16 cellular contexts compared by ENCODE assay signal in genomic region chr2:205934443-205934842, GRCh38.
DNase-seq lines count a peak whose midpoint lies in the region; ATAC-seq and TF ChIP-seq lines count a peak whose summit lies in the region.
"Had no signal": no experiment of that assay in that cellular context is flagged by ENCODE, and none has a peak within 500 bp of the region (broad histone marks: within the 10 kb centered on the region; RNA-seq: fewer than 3 reads in every experiment).

No MANE protein-coding gene starts in this region.

- DNase-seq in DMS53 (lab: John Stamatoyannopoulos, UW) (peak; percentile 40), NB4 (ENCODE audit: low read depth) (peak; percentile 30), epithelial cell of esophagus (ENCODE audit: low read depth) (peak; percentile 14), osteoblast (ENCODE audit: insufficient read length, low spot score, missing footprints) (peak; percentile 82), G401 (ENCODE audit: low spot score) (no peak)
- DNase-seq in activated CD4-positive, alpha-beta memory T cell treated with anti-CD3 and anti-CD28 coated beads for 36 hours = no peak
- DNase-seq: activated T-cell treated with anti-CD3 and anti-CD28 coated beads for 4 hours; GDM1; NCI-H2029 treated with DMSO at 0.1 percent for 48 hours; OCI-M1; stimulated activated CD4-positive, alpha-beta T cell treated with anti-CD3 and anti-CD28 coated beads, Interleukin-4, amount 100 ng/mL, for 1 hour; stomach had no signal

- TF ChIP-seq POLR2A in NB4 (IDR thresholded peaks at IDR 0.05; ENCODE audit: extremely low read depth, insufficient read length) = no peak

- TF ChIP-seq CTCF in NB4 (IDR thresholded peaks at IDR 0.05; ENCODE audit: low read depth, low read length) (no peak), epithelial cell of esophagus (IDR thresholded peaks at IDR 0.05; ENCODE audit: insufficient read depth, low read depth, low read length, missing control alignments) (no peak), osteoblast (IDR thresholded peaks at IDR 0.05; ENCODE audit: extremely low read depth, low read depth, low read length) (peak; percentile 32)

- H3K4me3 ChIP-seq in NB4 (ENCODE audit: low read depth, low read length) (no peak overlapping the region), epithelial cell of esophagus (ENCODE audit: low read length) (no peak overlapping the region), osteoblast (ENCODE audit: insufficient read depth, low read length) (no peak overlapping the region)
- H3K4me3 ChIP-seq: esophagus muscularis mucosa, stomach had no signal

- no peak overlapping the region for H3K27ac ChIP-seq in osteoblast (ENCODE audit: low read depth, low read length)
- H3K27ac ChIP-seq: esophagus muscularis mucosa, stomach had no signal

- no peaks in the 10 kb centered on the region for H3K36me3 ChIP-seq in osteoblast (ENCODE audit: insufficient read depth, low read length)
- H3K36me3 ChIP-seq: esophagus muscularis mucosa, stomach had no signal

- H3K4me2 ChIP-seq in osteoblast (ENCODE audit: insufficient read depth, low read length) = no peak overlapping the region

- peaks cover 4% of the 10 kb centered on the region for H3K4me1 ChIP-seq in osteoblast (ENCODE audit: insufficient read depth, low read length)

- no peaks in the 10 kb centered on the region for H3K9me3 Mint-ChIP-seq in activated CD4-positive, alpha-beta memory T cell treated with anti-CD3 and anti-CD28 coated beads for 36 hours
- H3K9me3 Mint-ChIP-seq: IgD-negative memory B cell had no signal

- CTCF ChIA-PET in activated CD4-positive, alpha-beta memory T cell treated with anti-CD3 and anti-CD28 coated beads for 36 hours (lab: Charles Lee) = interaction anchor here (1.1 to 4.4 kb wide), 2 partner anchors 8 to 13 kb away, joined by 5 to 24 read pairs; no protein-coding TSS in a partner anchor

- in situ Hi-C loops in G401 (cut with HindIII; ENCODE audit: low sequenced_read_pairs) = no loop called here

- no peaks in the 10 kb centered on the region for H3K27me3 ChIP-seq in osteoblast (ENCODE audit: insufficient read depth, low read length)
- H3K27me3 ChIP-seq: esophagus muscularis mucosa, stomach had no signal

- H3K27me3 Mint-ChIP-seq in activated CD4-positive, alpha-beta memory T cell treated with anti-CD3 and anti-CD28 coated beads for 36 hours = peaks cover 12% of the 10 kb centered on the region

- H3K36me3 Mint-ChIP-seq in activated CD4-positive, alpha-beta memory T cell treated with anti-CD3 and anti-CD28 coated beads for 36 hours = no peaks in the 10 kb centered on the region
- H3K36me3 Mint-ChIP-seq: brain, IgD-negative memory B cell had no signal

- ATAC-seq in HG02642 (IDR thresholded peaks at IDR 0.05; ENCODE audit: poor library complexity, unreplicated experiment) = no peak

- no peaks in the 10 kb centered on the region for H3K9me3 ChIP-seq in osteoblast (ENCODE audit: low read depth, low read length)
- H3K9me3 ChIP-seq: esophagus muscularis mucosa, stomach had no signal

- H4K20me1 ChIP-seq in osteoblast (ENCODE audit: insufficient read depth, low read length) = no peaks in the 10 kb centered on the region

- no peaks in the 10 kb centered on the region for H3K79me2 ChIP-seq in osteoblast (ENCODE audit: insufficient read depth, low read length)

- H3K4me1 Mint-ChIP-seq in activated CD4-positive, alpha-beta memory T cell treated with anti-CD3 and anti-CD28 coated beads for 36 hours (ENCODE audit: low read depth) = no peaks in the 10 kb centered on the region
- H3K4me1 Mint-ChIP-seq: IgD-negative memory B cell had no signal

- H3K27ac Mint-ChIP-seq in activated CD4-positive, alpha-beta memory T cell treated with anti-CD3 and anti-CD28 coated beads for 36 hours = no peak overlapping the region
- H3K27ac Mint-ChIP-seq: brain, IgD-negative memory B cell had no signal

- H3K4me3 Mint-ChIP-seq in activated CD4-positive, alpha-beta memory T cell treated with anti-CD3 and anti-CD28 coated beads for 36 hours = no peak overlapping the region
- H3K4me3 Mint-ChIP-seq: brain, IgD-negative memory B cell had no signal

- POLR2A ChIA-PET in activated CD4-positive, alpha-beta memory T cell treated with anti-CD3 and anti-CD28 coated beads for 36 hours (lab: Charles Lee) = no interaction called here

- intact Hi-C loops in activated CD4-positive, alpha-beta memory T cell treated with anti-CD3 and anti-CD28 coated beads for 36 hours (cut with micrococcal nuclease) = no loop called here

- H2AFZ ChIP-seq in osteoblast (ENCODE audit: low read length) = no peak overlapping the region

Comparison
In these comparisons a context has a peak if more than half of its experiments do, and no peak if none do; other contexts are left out.
1. DNase-seq: peak in DMS53 (single experiment), NB4 (single experiment), epithelial cell of esophagus (single experiment) and osteoblast (single experiment); none in G401 (single experiment) and activated CD4-positive, alpha-beta memory T cell treated with anti-CD3 and anti-CD28 coated beads for 36 hours (single experiment).